ENCODE assay signal across 8 cellular contexts in the genomic region with DNA sequence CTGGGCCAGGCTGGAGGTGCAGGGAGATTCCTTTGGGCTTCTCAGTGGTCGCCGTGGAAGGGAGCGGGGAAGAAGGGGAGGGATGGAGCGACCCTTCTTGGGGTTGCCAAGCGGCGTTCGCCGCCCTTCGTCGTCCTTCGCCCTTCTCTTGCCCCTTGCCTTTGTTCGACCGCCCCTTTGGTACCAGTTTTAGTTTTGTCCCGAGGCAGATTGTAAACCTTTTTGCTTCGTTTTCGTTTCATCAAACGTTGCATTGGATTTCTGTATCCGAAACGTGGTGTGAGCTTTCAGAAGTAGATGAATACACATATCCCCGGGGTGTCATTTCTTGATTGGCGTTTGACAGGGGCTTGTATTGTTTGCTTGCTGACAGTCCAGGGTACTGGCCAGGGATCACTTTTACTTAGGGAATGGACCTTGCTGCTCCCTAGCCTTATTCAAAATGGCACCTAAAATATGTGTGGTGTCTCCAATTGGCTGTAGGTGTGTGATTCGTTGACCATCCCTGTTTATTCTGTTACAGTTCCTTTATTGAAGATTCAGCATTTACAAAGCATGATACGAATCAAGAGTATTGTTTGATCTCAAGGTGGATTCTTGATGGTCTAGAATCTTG. TPM values are rescaled to one million over a fixed set of nuclear protein-coding genes. Genes with fewer than 3 reads are reported as not detected.
A peak's percentile ranks its signal among the peaks of the same experiment; 100 is the strongest.
DNase-seq lines count a peak whose midpoint lies in the region; ATAC-seq and TF ChIP-seq lines count a peak whose summit lies in the region.

No MANE protein-coding gene starts in this region.

- in situ Hi-C loops in SK-MEL-5 (cut with HindIII; ENCODE audit: low pct_unique_long_range_greater_than_20kb, low sequenced_read_pairs), result no loop called here

- H3K27me3 Mint-ChIP-seq in nephron progenitor cell (ENCODE audit: low read depth, poor library complexity), result peaks cover 31% of the 10 kb centered on the region

- TF ChIP-seq CTCF in epithelial cell of esophagus (IDR thresholded peaks at IDR 0.05; ENCODE audit: insufficient read depth, low read depth, low read length, missing control alignments) (no peak), nephron progenitor cell (IDR thresholded peaks at IDR 0.05) (no peak)

- H3K36me3 Mint-ChIP-seq in nephron progenitor cell (ENCODE audit: low read depth), result peaks cover 32% of the 10 kb centered on the region

- ATAC-seq in GM21717 (IDR thresholded peaks at IDR 0.05; ENCODE audit: unreplicated experiment) (peak; percentile 13), GM18498 (IDR thresholded peaks at IDR 0.05; ENCODE audit: unreplicated experiment) (no peak)

- H3K27ac Mint-ChIP-seq in nephron progenitor cell, result peak overlapping the region; percentile 97

- H3K4me3 Mint-ChIP-seq in nephron progenitor cell, result peak overlapping the region; percentile 96

- peaks cover 27% of the 10 kb centered on the region for H3K4me1 Mint-ChIP-seq in nephron progenitor cell

- peaks cover 7% of the 10 kb centered on the region for H3K9me3 Mint-ChIP-seq in nephron progenitor cell

- DNase-seq in CD1c-positive myeloid dendritic cell (ENCODE audit: extremely low spot score), result peak; percentile 13
- peak; percentile 42 for DNase-seq in SK-MEL-5 (ENCODE audit: low read depth, low spot score)
- peak; percentile 30 for DNase-seq in epithelial cell of esophagus (ENCODE audit: low read depth)
- DNase-seq in nephron progenitor cell, result no peak
- no peak for DNase-seq in ureter (ENCODE audit: low spot score)
- no peak for DNase-seq in dedifferentiated amniotic fluid mesenchymal stem cell (ENCODE audit: extremely low spot score)

- H3K4me3 ChIP-seq in epithelial cell of esophagus (ENCODE audit: low read length), result peak overlapping the region; percentile 85

RNA-seq across cellular contexts. Expression of a gene that starts 0.8 kb away (rescaled TPM):
- total RNA-seq in SK-MEL-5 (2014; rRNA removed; shearing (Covaris generic)), result 16.8 and 18.4 TPM in 2 replicates
- polyA plus RNA-seq in SK-MEL-5 (2015; cell fraction: cytosol; rRNA removed), result 43.3 and 63.7 TPM in 2 replicates
- 47.1 and 50.2 TPM in 2 replicates for polyA plus RNA-seq in SK-MEL-5 (2015; cell fraction: nucleus; rRNA removed)
- total RNA-seq in ureter, result 58.3 TPM

Comparison
In these comparisons a context has a peak if more than half of its experiments do, and no peak if none do; other contexts are left out.
1. DNase-seq: peak in CD1c-positive myeloid dendritic cell (single experiment), SK-MEL-5 (single experiment) and epithelial cell of esophagus (single experiment); none in nephron progenitor cell (single experiment), ureter (single experiment) and dedifferentiated amniotic fluid mesenchymal stem cell (single experiment).